Comparison of ENCODE assay signal across 8 cellular contexts in genomic region chr7:96322373-96322695, GRCh38. TPM values are rescaled to one million over a fixed set of nuclear protein-coding genes. Genes with fewer than 3 reads are reported as not detected.
DNase-seq lines count a peak whose midpoint lies in the region; ATAC-seq, FAIRE-seq and TF ChIP-seq lines count a peak whose summit lies in the region.

No MANE protein-coding gene starts in this region.

- H4K20me1 ChIP-seq in HCT116 (ENCODE audit: insufficient read depth) = peaks cover 2% of the 10 kb centered on the region; the same call in 1 of the 2 replicates
- H4K20me1 ChIP-seq in astrocyte (ENCODE audit: insufficient read depth, low read length) = peaks cover 5% of the 10 kb centered on the region

- H2BK5ac ChIP-seq in mesendoderm (ENCODE audit: low read length) = no peak overlapping the region

- H3K27me3 ChIP-seq in ACC112 (ENCODE audit: insufficient read depth, low read length) = no peaks in the 10 kb centered on the region
- H3K27me3 ChIP-seq in HCT116 (ENCODE audit: insufficient read depth, low read length) = no peaks in the 10 kb centered on the region
- H3K27me3 ChIP-seq in astrocyte (ENCODE audit: insufficient read depth, low read length) = no peaks in the 10 kb centered on the region
- no peaks in the 10 kb centered on the region for H3K27me3 ChIP-seq in mesendoderm (ENCODE audit: insufficient read depth, low read length, poor library complexity)

- DNase-seq in HCT116 (ENCODE audit: low read depth, low spot score) (no peak), astrocyte (ENCODE audit: low read depth) (no peak), mesendoderm (no peak), NCI-H146 treated with DMSO at 0.1 percent for 48 hours (lab: John Stamatoyannopoulos, UW; ENCODE audit: unreplicated experiment) (no peak), NCI-H146 (lab: John Stamatoyannopoulos, UW) (no peak)
- DNase-seq in activated CD8-positive, alpha-beta memory T cell treated with anti-CD3 and anti-CD28 coated beads, Interleukin-2, amount 50 U/mL, for 48 hours = no peak
- no peak for DNase-seq in activated CD4-positive, alpha-beta T cell treated with anti-CD3 and anti-CD28 coated beads, Interleukin-2, amount 50 U/mL, for 4 hours

- TF ChIP-seq CTCF in HCT116 (IDR thresholded peaks at IDR 0.05 in 2 of 3, conservative IDR thresholded peaks at IDR 0.05 in 1 of 3; ENCODE audit: borderline replicate concordance in 1 of 3, insufficient read depth in 1 of 3, low read depth in 2 of 3, low read length in 2 of 3) (no peak), astrocyte (IDR thresholded peaks at IDR 0.05; ENCODE audit: insufficient read depth, low read depth, low read length) (no peak)

- no peak overlapping the region for H3K27ac ChIP-seq in ACC112 (ENCODE audit: low read depth, low read length)
- H3K27ac ChIP-seq in HCT116 (ENCODE audit: low read depth, low read length) = peak overlapping the region; percentile 86
- peak overlapping the region; percentile 73 for H3K27ac ChIP-seq in astrocyte (ENCODE audit: low read depth, low read length)
- no peak overlapping the region for H3K27ac ChIP-seq in mesendoderm (ENCODE audit: low read depth, low read length)

- H2AFZ ChIP-seq in ACC112 (ENCODE audit: low read length, unreplicated experiment) (peak overlapping the region; percentile 91), HCT116 (ENCODE audit: low read depth, low read length, poor library complexity, severe bottlenecking) (peak overlapping the region; percentile 87), astrocyte (ENCODE audit: low read depth, low read length) (peak overlapping the region; percentile 93)

- FAIRE-seq in astrocyte (lab: Jason Lieb, UNC) = no peak

- H2BK120ac ChIP-seq in mesendoderm (ENCODE audit: low read depth, low read length) = no peak overlapping the region

- no TSS peak for BruUV-seq in HCT116 (replicated peaks; lab: Mats Ljungman, UMichigan)

- no peak overlapping the region for H4K8ac ChIP-seq in mesendoderm (ENCODE audit: low read depth, low read length)

- H3K4me3 ChIP-seq in ACC112 (ENCODE audit: low read depth, low read length) (peak overlapping the region; percentile 90), HCT116 (replicated peaks in 1 of 2; ENCODE audit: low read depth in 1 of 2, low read length in 2 of 2) (peak overlapping the region; percentile 77 to 80), astrocyte (ENCODE audit: insufficient read depth, low read depth, low read length) (peak overlapping the region; percentile 67), mesendoderm (ENCODE audit: low read length) (peak overlapping the region; percentile 41)

- ATAC-seq in HCT116 = no peak

- H3K18ac ChIP-seq in mesendoderm (ENCODE audit: low read length) = peak overlapping the region; percentile 46

- no peak overlapping the region for H4K5ac ChIP-seq in mesendoderm (ENCODE audit: low read length)

- no peak overlapping the region for H3K4ac ChIP-seq in mesendoderm (ENCODE audit: low read depth, low read length)

- H3K9me2 ChIP-seq in HCT116 (ENCODE audit: insufficient read depth) = no peaks in the 10 kb centered on the region

- CTCF ChIA-PET in HCT116 (lab: Charles Lee) = no interaction called here

- no peak overlapping the region for H3K23ac ChIP-seq in mesendoderm (ENCODE audit: low read length)

- peaks cover 13% of the 10 kb centered on the region for H3K4me1 Mint-ChIP-seq in astrocyte (ENCODE audit: low read depth, unreplicated experiment)

- H3K9ac ChIP-seq in HCT116 (ENCODE audit: low read length) = peak overlapping the region; percentile 91
- H3K9ac ChIP-seq in astrocyte (ENCODE audit: low read length) = peak overlapping the region; percentile 89
- H3K9ac ChIP-seq in mesendoderm (ENCODE audit: low read length) = peak overlapping the region; percentile 71

- H3K36me3 ChIP-seq in ACC112 (ENCODE audit: insufficient read depth, low read length) (no peaks in the 10 kb centered on the region), HCT116 (ENCODE audit: control insufficient read depth in 1 of 2, insufficient read depth in 2 of 2, low read length in 2 of 2) (no peaks in the 10 kb centered on the region), astrocyte (ENCODE audit: insufficient read depth, low read length) (no peaks in the 10 kb centered on the region), mesendoderm (ENCODE audit: control insufficient read depth, insufficient read depth, low read length) (no peaks in the 10 kb centered on the region)

- peak overlapping the region; percentile 82 for H3K4me2 ChIP-seq in HCT116 (ENCODE audit: low read length)
- H3K4me2 ChIP-seq in astrocyte (ENCODE audit: low read length) = peak overlapping the region; percentile 83
- peak overlapping the region; percentile 60 for H3K4me2 ChIP-seq in mesendoderm (ENCODE audit: low read length)

- no CpG with 5 or more reads among the region's 9 CpGs for WGBS in mesendoderm (ENCODE audit: extremely low coverage, insufficient coverage, low lambda C conversion rate)

- no peak overlapping the region for H2AK5ac ChIP-seq in mesendoderm (ENCODE audit: low read length)

- no peak for TF ChIP-seq RAD21 in HCT116 (IDR thresholded peaks at IDR 0.05; ENCODE audit: low read depth)

- H3K79me2 ChIP-seq in ACC112 (ENCODE audit: control insufficient read depth, insufficient read depth, low read length, unreplicated experiment) (peaks cover 33% of the 10 kb centered on the region), HCT116 (ENCODE audit: insufficient read depth, low read length) (peaks cover 38% of the 10 kb centered on the region), astrocyte (ENCODE audit: insufficient read depth, low read length) (peaks cover 21% of the 10 kb centered on the region), mesendoderm (ENCODE audit: control insufficient read depth, insufficient read depth, low read length) (peaks cover 20% of the 10 kb centered on the region)

- H2BK15ac ChIP-seq in mesendoderm (replicated peaks; ENCODE audit: low read depth) = no peak overlapping the region

- POLR2A ChIA-PET in HCT116 (lab: Charles Lee) = no interaction called here

- H3K4me1 ChIP-seq in ACC112 (ENCODE audit: control insufficient read depth, insufficient read depth, low read length, unreplicated experiment) (peaks cover 7% of the 10 kb centered on the region), HCT116 (ENCODE audit: control insufficient read depth in 1 of 2, insufficient read depth in 2 of 2, low read length in 2 of 2) (peaks cover 12 to 24% of the 10 kb centered on the region in 2 experiments), astrocyte (ENCODE audit: insufficient read depth, low read length) (no peaks in the 10 kb centered on the region), mesendoderm (ENCODE audit: control insufficient read depth, low read depth, low read length) (peaks cover 7% of the 10 kb centered on the region)

- RAD21 ChIA-PET in HCT116 (lab: Charles Lee; ENCODE audit: low non-redundant PET in 1 of 2, low total read pairs in 2 of 2, uncharacterized antibody in 2 of 2, unreplicated experiment in 2 of 2) = no interaction called here

- no peak for TF ChIP-seq POLR2A in HCT116 (IDR thresholded peaks at IDR 0.05; ENCODE audit: borderline replicate concordance, extremely low read depth, insufficient read depth, insufficient read length)

- no peaks in the 10 kb centered on the region for H3K9me3 Mint-ChIP-seq in astrocyte (ENCODE audit: unreplicated experiment)

- H3K27me3 Mint-ChIP-seq in astrocyte (ENCODE audit: low read depth, unreplicated experiment) = no peaks in the 10 kb centered on the region

- peak overlapping the region; percentile 99 for H3K56ac ChIP-seq in mesendoderm (ENCODE audit: low read length)

- H3K36me3 Mint-ChIP-seq in astrocyte (ENCODE audit: low read depth, unreplicated experiment) = no peaks in the 10 kb centered on the region

- no peak overlapping the region for H3K27ac Mint-ChIP-seq in astrocyte (ENCODE audit: unreplicated experiment)

- intact Hi-C loops in HCT116 (cut with micrococcal nuclease) = no loop called here

- H3K9me3 ChIP-seq in HCT116 (ENCODE audit: control insufficient read depth in 1 of 2, insufficient read depth in 1 of 2, low read depth in 1 of 2, low read length in 2 of 2) (no peaks in the 10 kb centered on the region), astrocyte (ENCODE audit: insufficient read depth, low read depth, low read length) (no peaks in the 10 kb centered on the region)

- H3K4me3 Mint-ChIP-seq in astrocyte (ENCODE audit: unreplicated experiment) = peak overlapping the region; percentile 77

- peaks cover 6% of the 10 kb centered on the region for H3K79me1 ChIP-seq in mesendoderm (ENCODE audit: low read length)

TF ChIP-seq in HCT116, 20 proteins besides CTCF, POLR2A, EP300 and RAD21 (continues in another document):
- no peak for TF ChIP-seq EZH2phosphoT487 (IDR thresholded peaks at IDR 0.05; ENCODE audit: borderline replicate concordance)
- no peak for TF ChIP-seq EGR1 (IDR thresholded peaks at IDR 0.05; ENCODE audit: low read depth)
- TF ChIP-seq CBX3 (IDR thresholded peaks at IDR 0.05; ENCODE audit: low read depth) = no peak
- TF ChIP-seq MAX (IDR thresholded peaks at IDR 0.05) = no peak
- TF ChIP-seq REST (IDR thresholded peaks at IDR 0.05; ENCODE audit: low read depth) = no peak

RNA-seq across cellular contexts. Expression of gene SLC25A13, which starts 0.4 kb away (rescaled TPM):
- 19.3 TPM for total RNA-seq in HCT116 (2021; ENCODE audit: unreplicated experiment)
- polyA plus RNA-seq in HCT116 (2012) = 5.4 and 5.7 TPM in 2 replicates
- 56.0 and 58.1 TPM in 2 replicates for total RNA-seq in astrocyte
- 61.0 TPM for polyA plus RNA-seq in mesendoderm (2013, experiment 1 of 2)
- polyA plus RNA-seq in mesendoderm (2013, experiment 2 of 2) = 62.3 TPM

Comparison
In these comparisons a context has a peak if more than half of its experiments do, and no peak if none do; other contexts are left out.
1. H3K27ac ChIP-seq: peak in HCT116 (single experiment) and astrocyte (single experiment); none in ACC112 (single experiment) and mesendoderm (single experiment).
2. Peak in every context shown above with its lines, with median percentiles within 50 percentile points of each other: H2AFZ ChIP-seq, H3K4me3 ChIP-seq, H3K4me2 ChIP-seq and H3K9ac ChIP-seq.